ENCODE assay signal across 34 cellular contexts in the genomic region with DNA sequence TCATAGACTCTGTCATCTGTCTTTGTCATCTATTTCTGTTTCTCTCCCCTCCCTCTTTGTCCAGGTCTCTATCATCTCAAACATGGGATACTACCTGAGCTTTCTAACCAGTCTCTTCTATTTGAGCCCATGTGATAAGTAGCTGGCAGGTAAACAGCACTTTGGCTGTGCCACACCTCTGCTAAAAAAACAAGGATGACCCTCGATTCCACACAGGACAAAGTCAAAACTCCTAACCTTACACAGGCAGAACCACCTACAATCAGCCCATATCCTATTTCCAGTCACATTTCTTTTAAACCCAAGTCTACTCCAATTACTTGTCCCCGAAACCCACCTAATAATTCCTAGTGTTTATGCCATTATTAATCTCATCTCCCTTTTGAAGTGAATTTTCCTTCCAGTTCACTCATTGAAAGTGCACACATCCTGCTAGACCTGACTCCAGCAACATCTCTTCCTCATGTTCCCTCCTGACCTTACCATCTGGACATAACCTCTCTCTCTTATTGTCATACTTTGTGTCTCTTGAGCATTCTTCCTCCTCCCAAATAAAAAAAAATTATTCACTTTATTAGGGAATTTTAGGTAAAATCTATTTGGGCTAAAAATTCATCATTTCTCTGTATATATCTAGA.
"Had no signal": no experiment of that assay in that cellular context is flagged by ENCODE, and none has a peak within 500 bp of the region (broad histone marks: within the 10 kb centered on the region; RNA-seq: fewer than 3 reads in every experiment).

No MANE protein-coding gene starts in this region.

- H3K27me3 ChIP-seq: adrenal gland, ascending aorta, body of pancreas, brain microvascular endothelial cell, breast epithelium, cardiac muscle cell had no signal

- ATAC-seq: activated naive CD4-positive, alpha-beta T cell treated with anti-CD3 and anti-CD28 coated beads, Interleukin-2, amount 50 U/mL, for 72 hours; activated naive CD8-positive, alpha-beta T cell treated with anti-CD3 and anti-CD28 coated beads, Interleukin-2, amount 50 U/mL, for 24 hours; activated T-cell treated with anti-CD3 and anti-CD28 coated beads, Interleukin-2, amount 50 U/mL, for 4 hours; activated T-cell treated with anti-CD3 and anti-CD28 coated beads, Interleukin-2, amount 50 U/mL, for 72 hours; activated T-helper 17 cell treated with anti-CD3 and anti-CD28 coated beads, Interleukin-2, amount 50 U/mL, for 72 hours; body of pancreas had no signal

- FAIRE-seq: astrocyte, bronchial epithelial cell had no signal

- H3K4me3 ChIP-seq: adrenal gland, ascending aorta, body of pancreas, breast epithelium, cardiac muscle cell had no signal

- H3K4me1 ChIP-seq: adrenal gland, ascending aorta, body of pancreas, breast epithelium had no signal

- DNase-seq: activated effector memory CD4-positive, alpha-beta T cell treated with anti-CD3 and anti-CD28 coated beads, Interleukin-2, amount 50 U/mL, for 16 hours; activated effector memory CD4-positive, alpha-beta T cell treated with Interleukin-2 at 50 U/mL for 16 hours; activated gamma-delta T cell; activated gamma-delta T cell treated with Interleukin-2 at 50 U/mL for 16 hours; activated naive CD4-positive, alpha-beta T cell; activated naive CD4-positive, alpha-beta T cell treated with anti-CD3 and anti-CD28 coated beads for 36 hours; activated naive CD4-positive, alpha-beta T cell treated with anti-CD3 and anti-CD28 coated beads, Interleukin-2, amount 10 ng/mL, durations not matched to agents 7 days and 5 days; activated naive CD4-positive, alpha-beta T cell treated with anti-CD3 and anti-CD28 coated beads, Interleukin-2, amount 50 U/mL, for 16 hours; activated naive CD4-positive, alpha-beta T cell treated with Interleukin-2 at 50 U/mL for 16 hours; activated naive CD8-positive, alpha-beta T cell treated with anti-CD3 and anti-CD28 coated beads for 36 hours; activated naive CD8-positive, alpha-beta T cell treated with anti-CD3 and anti-CD28 coated beads, Interleukin-2, amount 10 ng/mL, durations not matched to agents 7 days and 5 days; activated naive CD8-positive, alpha-beta T cell treated with anti-CD3 and anti-CD28 coated beads, Interleukin-2, amount 50 U/mL, for 24 hours; activated T-cell treated with anti-CD3 and anti-CD28 coated beads, Interleukin-2, amount 50 U/mL, for 1 hour; activated T-cell treated with anti-CD3 and anti-CD28 coated beads, Interleukin-2, amount 50 U/mL, for 24 hours; activated T-cell treated with anti-CD3 and anti-CD28 coated beads, Interleukin-2, amount 50 U/mL, for 4 hours; activated T-cell treated with anti-CD3 and anti-CD28 coated beads, Interleukin-2, amount 50 U/mL, for 48 hours; activated T-cell treated with anti-CD3 and anti-CD28 coated beads, Interleukin-2, amount 50 U/mL, for 72 hours; adrenal gland; amniotic stem cell; amygdala; anterior cingulate cortex; aorta; body of pancreas; brain microvascular endothelial cell; caudate nucleus; central memory CD4-positive, alpha-beta T cell; cerebellar nuclear complex had no signal

- H3K9me3 ChIP-seq: adrenal gland, ascending aorta had no signal

- H3K36me3 ChIP-seq: adrenal gland, ascending aorta, brain microvascular endothelial cell, breast epithelium, cardiac muscle cell had no signal

- H3K27ac ChIP-seq: adrenal gland, ascending aorta, body of pancreas, brain microvascular endothelial cell, breast epithelium, cardiac muscle cell had no signal
